ENCODE assay signal across 8 cellular contexts in the genomic region with DNA sequence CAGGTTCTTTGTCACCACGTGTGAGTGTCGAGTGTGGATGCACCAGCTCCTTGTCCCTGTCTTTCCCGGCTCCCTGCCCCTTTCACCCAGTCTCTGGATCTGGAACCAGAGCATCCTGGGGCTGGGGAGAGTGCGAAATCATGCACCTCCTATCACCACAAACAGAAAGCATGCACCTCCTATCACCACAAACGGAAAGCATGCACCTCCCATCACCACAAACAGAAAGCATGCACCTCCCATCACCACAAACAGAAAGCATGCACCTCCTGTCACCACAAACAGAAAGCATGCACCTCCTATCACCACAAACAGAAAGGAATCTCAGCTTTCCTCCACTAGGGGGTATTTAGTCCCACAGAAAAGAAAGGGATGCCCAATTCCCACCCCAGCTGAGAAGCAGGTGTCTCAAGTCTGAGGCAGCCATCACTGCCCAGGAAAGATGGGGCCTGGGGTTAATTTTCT. TPM values are rescaled to one million over a fixed set of nuclear protein-coding genes. Genes with fewer than 3 reads are reported as not detected.
A peak's percentile ranks its signal among the peaks of the same experiment; 100 is the strongest.
DNase-seq lines count a peak whose midpoint lies in the region; ATAC-seq and TF ChIP-seq lines count a peak whose summit lies in the region.

No MANE protein-coding gene starts in this region.

- H3K9me3 Mint-ChIP-seq in activated naive CD4-positive, alpha-beta T cell treated with anti-CD3 and anti-CD28 coated beads for 36 hours, result no peaks in the 10 kb centered on the region
- no peaks in the 10 kb centered on the region for H3K9me3 Mint-ChIP-seq in stimulated activated effector memory CD8-positive, alpha-beta T cell treated with anti-CD3 and anti-CD28 coated beads, Interleukin-12 subunit alpha, Interleukin-12 subunit beta, amount 100 ng/mL, for 72 hours

- peak; percentile 32 for DNase-seq in activated naive CD4-positive, alpha-beta T cell treated with anti-CD3 and anti-CD28 coated beads for 36 hours
- DNase-seq in activated naive CD4-positive, alpha-beta T cell treated with anti-CD3 and anti-CD28 coated beads, Interleukin-2, amount 50 U/mL, for 16 hours, result no peak
- DNase-seq in NCI-H2107 treated with DMSO at 0.1 percent for 48 hours (lab: John Stamatoyannopoulos, UW; ENCODE audit: unreplicated experiment), result peak; percentile 69
- DNase-seq in astrocyte of the spinal cord (ENCODE audit: low read depth, low spot score), result no peak
- no peak for DNase-seq in stimulated activated effector memory CD8-positive, alpha-beta T cell treated with anti-CD3 and anti-CD28 coated beads, Interleukin-12 subunit alpha, Interleukin-12 subunit beta, amount 100 ng/mL, for 72 hours (ENCODE audit: low spot score in 2 of 2)
- DNase-seq in NCI-H2029 treated with DMSO at 0.1 percent for 48 hours (lab: John Stamatoyannopoulos, UW), result no peak
- DNase-seq in GM23248, result no peak
- no peak for DNase-seq in mesenchymal stem cell

- H3K9ac ChIP-seq in GM23248 (no peak overlapping the region), mesenchymal stem cell (ENCODE audit: low read length) (no peak overlapping the region)

- no peaks in the 10 kb centered on the region for H4K20me1 ChIP-seq in GM23248 (ENCODE audit: insufficient read depth)

- H2AK5ac ChIP-seq in mesenchymal stem cell (ENCODE audit: low read length, severe bottlenecking), result no peak overlapping the region

- in situ Hi-C loops in astrocyte of the spinal cord (cut with HindIII; ENCODE audit: low sequenced_read_pairs), result no loop called here
- in situ Hi-C loops in GM23248 (cut with MboI), result no loop called here

- H3K9me2 ChIP-seq in GM23248 (ENCODE audit: insufficient read depth), result no peaks in the 10 kb centered on the region

- no peak overlapping the region for H3K23ac ChIP-seq in mesenchymal stem cell (ENCODE audit: low read length in 2 of 2)

- no peak overlapping the region for H3K4me3 ChIP-seq in astrocyte of the spinal cord (ENCODE audit: low read depth, low read length)
- no peak overlapping the region for H3K4me3 ChIP-seq in GM23248
- H3K4me3 ChIP-seq in mesenchymal stem cell (ENCODE audit: insufficient read depth in 1 of 2, low read depth in 1 of 2, low read length in 2 of 2), result no peak overlapping the region

- WGBS in GM23248 (ENCODE audit: low coverage in 1 of 2, low lambda C conversion rate in 2 of 2, missing lambda C conversion rate in 2 of 2), 2 experiments, result 44 to 52% methylated on average over 5 of the region's 5 CpGs
- 62% methylated on average over 5 of the region's 5 CpGs for WGBS in mesenchymal stem cell

- H3K4me3 Mint-ChIP-seq in activated naive CD4-positive, alpha-beta T cell treated with anti-CD3 and anti-CD28 coated beads for 36 hours, result no peak overlapping the region
- H3K4me3 Mint-ChIP-seq in stimulated activated effector memory CD8-positive, alpha-beta T cell treated with anti-CD3 and anti-CD28 coated beads, Interleukin-12 subunit alpha, Interleukin-12 subunit beta, amount 100 ng/mL, for 72 hours, result peak overlapping the region; percentile 48

- H3K27ac Mint-ChIP-seq in activated naive CD4-positive, alpha-beta T cell treated with anti-CD3 and anti-CD28 coated beads for 36 hours, result peak overlapping the region; percentile 1
- peak overlapping the region; percentile 84 for H3K27ac Mint-ChIP-seq in stimulated activated effector memory CD8-positive, alpha-beta T cell treated with anti-CD3 and anti-CD28 coated beads, Interleukin-12 subunit alpha, Interleukin-12 subunit beta, amount 100 ng/mL, for 72 hours

- H2BK15ac ChIP-seq in mesenchymal stem cell (ENCODE audit: low read depth, poor library complexity, severe bottlenecking), result no peak overlapping the region

- H3K36me3 Mint-ChIP-seq in activated naive CD4-positive, alpha-beta T cell treated with anti-CD3 and anti-CD28 coated beads for 36 hours (ENCODE audit: low read depth), result no peaks in the 10 kb centered on the region
- no peaks in the 10 kb centered on the region for H3K36me3 Mint-ChIP-seq in stimulated activated effector memory CD8-positive, alpha-beta T cell treated with anti-CD3 and anti-CD28 coated beads, Interleukin-12 subunit alpha, Interleukin-12 subunit beta, amount 100 ng/mL, for 72 hours

- intact Hi-C loops in activated naive CD4-positive, alpha-beta T cell treated with anti-CD3 and anti-CD28 coated beads for 36 hours (cut with micrococcal nuclease), result loop anchor here (5.0 kb wide), 1 partner anchor 323 kb away; no protein-coding TSS in a partner anchor

- no peaks in the 10 kb centered on the region for H3K79me2 ChIP-seq in GM23248 (ENCODE audit: insufficient read depth)

- H4K8ac ChIP-seq in mesenchymal stem cell (ENCODE audit: low read length), result no peak overlapping the region

- no peaks in the 10 kb centered on the region for H3K27me3 Mint-ChIP-seq in activated naive CD4-positive, alpha-beta T cell treated with anti-CD3 and anti-CD28 coated beads for 36 hours (ENCODE audit: low read depth)

- H4K91ac ChIP-seq in mesenchymal stem cell (ENCODE audit: low read length), result no peak overlapping the region

- H2BK120ac ChIP-seq in mesenchymal stem cell (ENCODE audit: low read depth, low read length), result no peak overlapping the region

- peak; percentile 18 for TF ChIP-seq CTCF in astrocyte of the spinal cord (IDR thresholded peaks at IDR 0.05; ENCODE audit: low read depth, low read length)

- H3K36me3 ChIP-seq in GM23248 (ENCODE audit: low read depth), result no peaks in the 10 kb centered on the region
- peaks cover 0 to under 1% of the 10 kb centered on the region in 2 experiments for H3K36me3 ChIP-seq in mesenchymal stem cell (ENCODE audit: control insufficient read depth in 1 of 2, insufficient read depth in 2 of 2, low read depth in 1 of 2, low read length in 2 of 2)

- no peak overlapping the region for H3K4me2 ChIP-seq in GM23248 (ENCODE audit: unreplicated experiment)
- H3K4me2 ChIP-seq in mesenchymal stem cell (ENCODE audit: low read length, poor library complexity, severe bottlenecking), result no peak overlapping the region

- peaks cover 34% of the 10 kb centered on the region for H3K4me1 Mint-ChIP-seq in activated naive CD4-positive, alpha-beta T cell treated with anti-CD3 and anti-CD28 coated beads for 36 hours (ENCODE audit: low read depth)
- H3K4me1 Mint-ChIP-seq in stimulated activated effector memory CD8-positive, alpha-beta T cell treated with anti-CD3 and anti-CD28 coated beads, Interleukin-12 subunit alpha, Interleukin-12 subunit beta, amount 100 ng/mL, for 72 hours, result peaks cover 30% of the 10 kb centered on the region

- no peak overlapping the region for H2AFZ ChIP-seq in GM23248
- no peak overlapping the region for H2AFZ ChIP-seq in mesenchymal stem cell (ENCODE audit: low read depth, low read length)

- no peak overlapping the region for H3K18ac ChIP-seq in mesenchymal stem cell (ENCODE audit: low read depth in 1 of 2, low read length in 2 of 2)

- no peaks in the 10 kb centered on the region for H3K9me3 ChIP-seq in GM23248 (ENCODE audit: low read depth)
- H3K9me3 ChIP-seq in mesenchymal stem cell (ENCODE audit: control insufficient read depth, low read length), result no peaks in the 10 kb centered on the region

- no peak overlapping the region for H3K4ac ChIP-seq in mesenchymal stem cell (ENCODE audit: low read depth in 1 of 2, low read length in 2 of 2)

- H3K27me3 ChIP-seq in GM23248 (replicated peaks; ENCODE audit: insufficient read depth) (peaks cover 40% of the 10 kb centered on the region), mesenchymal stem cell (ENCODE audit: control insufficient read depth in 1 of 2, insufficient read depth in 1 of 2, low read length in 2 of 2) (peaks cover 49 to 55% of the 10 kb centered on the region in 2 experiments)

- ATAC-seq in stimulated activated effector memory CD8-positive, alpha-beta T cell treated with anti-CD3 and anti-CD28 coated beads, Interleukin-12 subunit alpha, Interleukin-12 subunit beta, amount 100 ng/mL, for 72 hours, result peak; percentile 41

- no peak overlapping the region for H3K14ac ChIP-seq in mesenchymal stem cell (ENCODE audit: low read length in 2 of 2)

- no peak overlapping the region for H2BK5ac ChIP-seq in mesenchymal stem cell (ENCODE audit: low read depth, low read length, poor library complexity, severe bottlenecking)

- no peak overlapping the region for H3K27ac ChIP-seq in GM23248
- no peak overlapping the region for H3K27ac ChIP-seq in mesenchymal stem cell (ENCODE audit: low read length, poor library complexity, severe bottlenecking)

- peaks cover 18% of the 10 kb centered on the region for H3K4me1 ChIP-seq in GM23248 (ENCODE audit: insufficient read depth)
- H3K4me1 ChIP-seq in mesenchymal stem cell (ENCODE audit: control insufficient read depth, insufficient read depth, low read depth, low read length), result no peaks in the 10 kb centered on the region

- H2BK12ac ChIP-seq in mesenchymal stem cell (ENCODE audit: low read length in 2 of 2), result no peak overlapping the region

- H3K79me1 ChIP-seq in mesenchymal stem cell (replicated peaks; ENCODE audit: low read length, poor library complexity, severe bottlenecking), result no peaks in the 10 kb centered on the region

- CTCF ChIA-PET in activated naive CD4-positive, alpha-beta T cell treated with anti-CD3 and anti-CD28 coated beads for 36 hours (lab: Charles Lee), result interaction anchor here (0.6 to 1.3 kb wide), 4 partner anchors 13 to 296 kb away, joined by 3 to 6 read pairs (median 3); no protein-coding TSS in a partner anchor

- H3F3A ChIP-seq in GM23248 (ENCODE audit: insufficient read depth), result peaks cover 25% of the 10 kb centered on the region

RNA-seq across cellular contexts. Expression of a gene that starts 5.9 kb away (rescaled TPM):
- 10 to 100 TPM; 11.8 to 13.2 TPM for total RNA-seq in activated naive CD4-positive, alpha-beta T cell treated with anti-CD3 and anti-CD28 coated beads for 36 hours
- total RNA-seq in GM23248 (2014; rRNA removed; shearing (Covaris generic)), result not detected in 2 replicates
- polyA plus RNA-seq in GM23248 (2016; fragmentation: Nextera tagmentation; extraction: Ambion mirVana), result not detected in 2 replicates
- not detected for polyA plus RNA-seq in mesenchymal stem cell (2013, experiment 1 of 2)
- polyA plus RNA-seq in mesenchymal stem cell (2013, experiment 2 of 2), result not detected

RNA-seq across cellular contexts. Expression of a gene that starts 16.9 kb away (rescaled TPM):
- 10 to 100 TPM; 14.8 to 17.6 TPM for total RNA-seq in activated naive CD4-positive, alpha-beta T cell treated with anti-CD3 and anti-CD28 coated beads for 36 hours
- 18.9 and 26.7 TPM in 2 replicates for total RNA-seq in GM23248 (2014; rRNA removed; shearing (Covaris generic))
- polyA plus RNA-seq in GM23248 (2016; fragmentation: Nextera tagmentation; extraction: Ambion mirVana), result 18.5 and 19.4 TPM in 2 replicates
- polyA plus RNA-seq in mesenchymal stem cell (2013, experiment 1 of 2), result 12.4 TPM
- polyA plus RNA-seq in mesenchymal stem cell (2013, experiment 2 of 2), result 12.3 TPM

RNA-seq across cellular contexts. Expression of a gene that starts 17.1 kb away (rescaled TPM):
- 10 to 100 TPM; 85.6 to 92.6 TPM for total RNA-seq in activated naive CD4-positive, alpha-beta T cell treated with anti-CD3 and anti-CD28 coated beads for 36 hours
- total RNA-seq in GM23248 (2014; rRNA removed; shearing (Covaris generic)), result 24.3 and 25.6 TPM in 2 replicates
- polyA plus RNA-seq in GM23248 (2016; fragmentation: Nextera tagmentation; extraction: Ambion mirVana), result 44.2 and 49.8 TPM in 2 replicates
- polyA plus RNA-seq in mesenchymal stem cell (2013, experiment 1 of 2), result 42.7 TPM
- polyA plus RNA-seq in mesenchymal stem cell (2013, experiment 2 of 2), result 42.4 TPM

RNA-seq across cellular contexts. Expression of a gene that starts 45.8 kb away (rescaled TPM):
- total RNA-seq in activated naive CD4-positive, alpha-beta T cell treated with anti-CD3 and anti-CD28 coated beads for 36 hours, result 10 to 100 TPM; 39.8 to 42.3 TPM
- 36.9 and 40.3 TPM in 2 replicates for total RNA-seq in GM23248 (2014; rRNA removed; shearing (Covaris generic))
- 27.4 and 28.7 TPM in 2 replicates for polyA plus RNA-seq in GM23248 (2016; fragmentation: Nextera tagmentation; extraction: Ambion mirVana)
- 35.7 TPM for polyA plus RNA-seq in mesenchymal stem cell (2013, experiment 1 of 2)
- 35.5 TPM for polyA plus RNA-seq in mesenchymal stem cell (2013, experiment 2 of 2)

RNA-seq across cellular contexts. Expression of a gene that starts 46.5 kb away (rescaled TPM):
- 100 to 1,000 TPM; 126 TPM for total RNA-seq in activated naive CD4-positive, alpha-beta T cell treated with anti-CD3 and anti-CD28 coated beads for 36 hours
- total RNA-seq in GM23248 (2014; rRNA removed; shearing (Covaris generic)), result 9.0 and 13.3 TPM in 2 replicates
- polyA plus RNA-seq in GM23248 (2016; fragmentation: Nextera tagmentation; extraction: Ambion mirVana), result 13.6 and 16.3 TPM in 2 replicates
- polyA plus RNA-seq in mesenchymal stem cell (2013, experiment 1 of 2), result 6.7 TPM
- polyA plus RNA-seq in mesenchymal stem cell (2013, experiment 2 of 2), result 6.5 TPM

Comparison
In these comparisons a context has a peak if more than half of its experiments do, and no peak if none do; other contexts are left out.
1. DNase-seq: peak in activated naive CD4-positive, alpha-beta T cell treated with anti-CD3 and anti-CD28 coated beads for 36 hours (single experiment) and NCI-H2107 treated with DMSO at 0.1 percent for 48 hours (single experiment); none in activated naive CD4-positive, alpha-beta T cell treated with anti-CD3 and anti-CD28 coated beads, Interleukin-2, amount 50 U/mL, for 16 hours (single experiment), astrocyte of the spinal cord (single experiment), stimulated activated effector memory CD8-positive, alpha-beta T cell treated with anti-CD3 and anti-CD28 coated beads, Interleukin-12 subunit alpha, Interleukin-12 subunit beta, amount 100 ng/mL, for 72 hours (0 of 2), NCI-H2029 treated with DMSO at 0.1 percent for 48 hours (single experiment), GM23248 (single experiment) and mesenchymal stem cell (single experiment).
2. RNA of a gene that starts 5.9 kb away (total RNA-seq): 11.8 to 13.2 TPM in activated naive CD4-positive, alpha-beta T cell treated with anti-CD3 and anti-CD28 coated beads for 36 hours; not detected in GM23248; every median in the first group is over 10 times any median in the second.